In genomic region chr1:150695561-150695960, GRCh38 we compare ENCODE assay signal across 16 cellular contexts. TPM values are rescaled to one million over a fixed set of nuclear protein-coding genes. Genes with fewer than 3 reads are reported as not detected.
DNase-seq lines count a peak whose midpoint lies in the region; ATAC-seq and TF ChIP-seq lines count a peak whose summit lies in the region.
"Had no signal": no experiment of that assay in that cellular context is flagged by ENCODE, and none has a peak within 500 bp of the region (broad histone marks: within the 10 kb centered on the region; RNA-seq: fewer than 3 reads in every experiment).

No MANE protein-coding gene starts in this region.

- intact Hi-C loops in esophagus squamous epithelium (cut with DNase I): no loop called here
- intact Hi-C loops in A673 (cut with micrococcal nuclease; ENCODE audit: unreplicated experiment): no loop called here
- intact Hi-C loops in heart left ventricle (cut with DNase I): loop anchor here in 3 of 10 donors (5.0 to 10.0 kb wide), 4 partner anchors 68 to 133 kb away; partner anchors contain the start of genes ENSA (in 1 of the 3) and MCL1 (in 1 of the 3)

- DNase-seq in activated T-cell treated with anti-CD3 and anti-CD28 coated beads, Interleukin-2, amount 50 U/mL, for 24 hours: no peak
- no peak for DNase-seq in activated T-cell treated with anti-CD3 and anti-CD28 coated beads for 4 hours
- DNase-seq in SK-N-MC (ENCODE audit: low read depth, low spot score): no peak
- DNase-seq in esophagus squamous epithelium (lab: John Stamatoyannopoulos, UW): no peak
- no peak for DNase-seq in smooth muscle cell (lab: John Stamatoyannopoulos, UW; ENCODE audit: unreplicated experiment)
- no peak for DNase-seq in A673 (ENCODE audit: low spot score)
- no peak for DNase-seq in heart left ventricle
- DNase-seq: activated effector memory CD4-positive, alpha-beta T cell treated with anti-CD3 and anti-CD28 coated beads, Interleukin-2, amount 50 U/mL, for 16 hours; effector CD8-positive, alpha-beta T cell; islet precursor cell; NCI-H1694; occipital lobe; OCI-M1; stimulated activated CD4-positive, alpha-beta T cell treated with anti-CD3 and anti-CD28 coated beads, Interleukin-2, amount 100 ng/mL, for 48 hours had no signal

- H3K4me2 ChIP-seq in smooth muscle cell: peak overlapping the region; percentile 97

- peaks cover 3 to 63% (median 11%) of the 10 kb centered on the region in 3 donors for H3K4me1 ChIP-seq in esophagus squamous epithelium
- peaks cover 9% of the 10 kb centered on the region for H3K4me1 ChIP-seq in smooth muscle cell (ENCODE audit: low read depth)
- peaks cover 12% of the 10 kb centered on the region for H3K4me1 ChIP-seq in A673 (ENCODE audit: insufficient read depth, low read length, poor library complexity, severe bottlenecking)
- peaks cover 0 to 24% (median 13%) of the 10 kb centered on the region in 12 donors for H3K4me1 ChIP-seq in heart left ventricle

- no TSS peak for BruUV-seq in A673 (replicated peaks; lab: Mats Ljungman, UMichigan)

- TF ChIP-seq CTCF in esophagus squamous epithelium (IDR thresholded peaks at IDR 0.05): no peak
- TF ChIP-seq CTCF in smooth muscle cell (IDR thresholded peaks at IDR 0.05; ENCODE audit: borderline replicate concordance, insufficient read depth, poor library complexity, severe bottlenecking): no peak
- no peak for TF ChIP-seq CTCF in A673 (conservative IDR thresholded peaks at IDR 0.05; ENCODE audit: low read depth, low read length)
- no peak for TF ChIP-seq CTCF in heart left ventricle (IDR thresholded peaks at IDR 0.05)

- no peak overlapping the region for H3K9ac ChIP-seq in SK-N-MC (ENCODE audit: insufficient read length)
- H3K9ac ChIP-seq in smooth muscle cell (ENCODE audit: low read depth): no peak overlapping the region

- H3K4me1 Mint-ChIP-seq in activated T-cell treated with anti-CD3 and anti-CD28 coated beads, Interleukin-2, amount 50 U/mL, for 24 hours (ENCODE audit: low read depth): peaks cover 29% of the 10 kb centered on the region

- WGBS in esophagus squamous epithelium, 2 donors: 31 to 42% methylated on average over 4 of the region's 4 CpGs
- WGBS in smooth muscle cell (ENCODE audit: low lambda C conversion rate): 78% methylated on average over 4 of the region's 4 CpGs
- 82 to 87% (median 84%) methylated on average over 4 of the region's 4 CpGs for WGBS in heart left ventricle, 4 donors

- TF ChIP-seq POLR2A in esophagus squamous epithelium (IDR thresholded peaks at IDR 0.05): no peak
- TF ChIP-seq POLR2A in heart left ventricle (IDR thresholded peaks at IDR 0.05): no peak

- no peaks in the 10 kb centered on the region for H3K27me3 Mint-ChIP-seq in activated T-cell treated with anti-CD3 and anti-CD28 coated beads, Interleukin-2, amount 50 U/mL, for 24 hours

- H3K4me3 ChIP-seq in SK-N-MC (peak overlapping the region; percentile 25; the same call in 1 of the 2 replicates), esophagus squamous epithelium (peak overlapping the region; percentile 49 to 75 (median 67)), smooth muscle cell (peak overlapping the region; percentile 98), A673 (ENCODE audit: low read depth, low read length, poor library complexity, severe bottlenecking) (no peak overlapping the region), heart left ventricle (peak overlapping the region in 3 of 12 donors; percentile 70 to 79 (median 78))

- peaks cover 4% of the 10 kb centered on the region for H4K20me1 ChIP-seq in smooth muscle cell (ENCODE audit: low read depth)

- ATAC-seq in GM19455 (IDR thresholded peaks at IDR 0.05; ENCODE audit: unreplicated experiment) (no peak), heart left ventricle (no peak)

- POLR2A ChIA-PET in A673 (lab: Charles Lee; ENCODE audit: low non-redundant PET): interaction anchor here (0.8 kb wide), 1 partner anchor 46 kb away, joined by 3 read pairs; no protein-coding TSS in a partner anchor

- H3K27me3 ChIP-seq in esophagus squamous epithelium (no peaks in the 10 kb centered on the region), smooth muscle cell (ENCODE audit: low read depth) (no peaks in the 10 kb centered on the region), A673 (replicated peaks; ENCODE audit: insufficient read depth, low read depth, low read length, poor library complexity) (no peaks in the 10 kb centered on the region), heart left ventricle (no peaks in the 10 kb centered on the region)

- H3K36me3 Mint-ChIP-seq in activated T-cell treated with anti-CD3 and anti-CD28 coated beads, Interleukin-2, amount 50 U/mL, for 24 hours (ENCODE audit: low read depth): peaks cover 48% of the 10 kb centered on the region

- H2AFZ ChIP-seq in smooth muscle cell (ENCODE audit: low read depth): no peak overlapping the region

- H3F3A ChIP-seq in smooth muscle cell (ENCODE audit: low read depth): no peaks in the 10 kb centered on the region

- H3K36me3 ChIP-seq in SK-N-MC (ENCODE audit: insufficient read depth, low read length) (peaks cover 33% of the 10 kb centered on the region), esophagus squamous epithelium (peaks cover 0 to 45% (median 8%) of the 10 kb centered on the region in 3 donors), smooth muscle cell (ENCODE audit: low read depth) (peaks cover 14% of the 10 kb centered on the region), A673 (ENCODE audit: insufficient read depth, low read length, poor library complexity, severe bottlenecking) (peaks cover 29% of the 10 kb centered on the region), heart left ventricle (peaks cover 0 to 46% (median 35%) of the 10 kb centered on the region in 9 donors)

- H3K9me3 ChIP-seq in SK-N-MC (ENCODE audit: low read depth, low read length): no peaks in the 10 kb centered on the region
- H3K9me3 ChIP-seq in esophagus squamous epithelium: no peaks in the 10 kb centered on the region
- H3K9me3 ChIP-seq in smooth muscle cell (replicated peaks; ENCODE audit: low read depth): no peaks in the 10 kb centered on the region
- no peaks in the 10 kb centered on the region for H3K9me3 ChIP-seq in A673 (ENCODE audit: low read depth, low read length, poor library complexity, severe bottlenecking)
- H3K9me3 ChIP-seq in heart left ventricle: no peaks in the 10 kb centered on the region

- H3K27ac ChIP-seq in SK-N-MC: no peak overlapping the region
- peak overlapping the region in 3 of 4 donors; percentile 66 to 92 (median 87) for H3K27ac ChIP-seq in esophagus squamous epithelium
- peak overlapping the region; percentile 73 for H3K27ac ChIP-seq in smooth muscle cell (ENCODE audit: low read depth)
- no peak overlapping the region for H3K27ac ChIP-seq in A673 (ENCODE audit: low read depth, low read length, poor library complexity, severe bottlenecking)
- no peak overlapping the region for H3K27ac ChIP-seq in heart left ventricle

- peak overlapping the region; percentile 49 for H3K4me3 Mint-ChIP-seq in activated T-cell treated with anti-CD3 and anti-CD28 coated beads, Interleukin-2, amount 50 U/mL, for 24 hours

- H3K79me2 ChIP-seq in smooth muscle cell (ENCODE audit: low read depth): peaks cover 17% of the 10 kb centered on the region

- H3K9me3 Mint-ChIP-seq in activated T-cell treated with anti-CD3 and anti-CD28 coated beads, Interleukin-2, amount 50 U/mL, for 24 hours: no peaks in the 10 kb centered on the region

- CTCF ChIA-PET in A673 (lab: Charles Lee): no interaction called here

- no peak overlapping the region for H3K27ac Mint-ChIP-seq in activated T-cell treated with anti-CD3 and anti-CD28 coated beads, Interleukin-2, amount 50 U/mL, for 24 hours

RNA-seq across cellular contexts. Expression of gene GOLPH3L, which starts 1.4 kb away (rescaled TPM):
- total RNA-seq in esophagus squamous epithelium (10 to 100 TPM; 26.1 to 38.6 (median 31.8) TPM), smooth muscle cell (10.7 and 15.3 TPM in 2 replicates), A673 (2021) (22.6 and 26.7 TPM in 2 replicates), heart left ventricle (10 to 100 TPM; 11.4 to 22.1 (median 14.7) TPM)
- polyA plus RNA-seq in smooth muscle cell (9.9 and 16.2 TPM in 2 replicates), heart left ventricle (10 to 100 TPM in 1 of 2 donors, 1 to 10 TPM in 1; 5.5 to 14.4 TPM)

RNA-seq across cellular contexts. Expression of gene HORMAD1, which starts 25.1 kb away (rescaled TPM):
- 10 to 100 TPM in 1 of 4 donors, 1 to 10 TPM in 2, not detected in 1; 4.1 to 10.1 (median 9.3) TPM for total RNA-seq in esophagus squamous epithelium
- total RNA-seq in smooth muscle cell: not detected in 2 replicates
- not detected in 2 replicates for polyA plus RNA-seq in smooth muscle cell
- total RNA-seq in A673 (2021): not detected in 2 replicates
- under 1 TPM in 2 of 9 donors, not detected in 7; 0.25 to 0.45 TPM for total RNA-seq in heart left ventricle
- not detected for polyA plus RNA-seq in heart left ventricle
- polyA plus RNA-seq: AG04450 had no signal

Comparison
In these comparisons a context has a peak if more than half of its experiments do, and no peak if none do; other contexts are left out.
1. H3K27ac ChIP-seq: peak in esophagus squamous epithelium (3 of 4) and smooth muscle cell (single experiment); none in SK-N-MC (single experiment), A673 (single experiment) and heart left ventricle (0 of 12).